In genomic region chr4:81503586-81503985, GRCh38 we compare ENCODE assay signal across 24 cellular contexts. TPM values are rescaled to one million over a fixed set of nuclear protein-coding genes. Genes with fewer than 3 reads are reported as not detected.
A peak's percentile ranks its signal among the peaks of the same experiment; 100 is the strongest.
DNase-seq lines count a peak whose midpoint lies in the region; FAIRE-seq and TF ChIP-seq lines count a peak whose summit lies in the region.
"Had no signal": no experiment of that assay in that cellular context is flagged by ENCODE, and none has a peak within 500 bp of the region (broad histone marks: within the 10 kb centered on the region; RNA-seq: fewer than 3 reads in every experiment).

No MANE protein-coding gene starts in this region.

- no peaks in the 10 kb centered on the region for H3K27me3 ChIP-seq in skeletal muscle tissue (ENCODE audit: control insufficient read depth in 3 of 3, insufficient read depth in 3 of 3, low read length in 3 of 3)
- H3K27me3 ChIP-seq in adrenal gland, result no peaks in the 10 kb centered on the region
- H3K27me3 ChIP-seq: left lung, transverse colon had no signal

- DNase-seq in D721Med (ENCODE audit: insufficient read length, low spot score) (no peak), NCI-H524 (lab: John Stamatoyannopoulos, UW) (peak; percentile 41 to 77), posterior vena cava (ENCODE audit: low spot score) (no peak), adrenal gland (no peak), GM10248 (ENCODE audit: extremely low spot score) (no peak), NCI-H2227 (lab: John Stamatoyannopoulos, UW; ENCODE audit: unreplicated experiment) (no peak)
- DNase-seq: ACHN; activated CD4-positive, alpha-beta T cell treated with anti-CD3 and anti-CD28 coated beads for 36 hours; activated gamma-delta T cell treated with Interleukin-2 at 50 U/mL for 16 hours; activated T-cell treated with anti-CD3 and anti-CD28 coated beads, Interleukin-2, amount 50 U/mL, for 1 hour; effector CD4-positive, alpha-beta T cell; GOT3; left lung; NCI-H774; nephron progenitor cell; SK-N-SH; transverse colon had no signal

- H3K4me3 ChIP-seq in skeletal muscle tissue (ENCODE audit: low read length in 3 of 3) (no peak overlapping the region), adrenal gland (no peak overlapping the region)
- H3K4me3 ChIP-seq: left lung, skin epidermis, transverse colon had no signal

- H3K27ac ChIP-seq in skeletal muscle tissue (ENCODE audit: low read depth, low read length) (peak overlapping the region; percentile 48), adrenal gland (peak overlapping the region in 1 of 5 donors; percentile 88)
- H3K27ac ChIP-seq: HL-60 had no signal

- no peaks in the 10 kb centered on the region for H3K9me3 ChIP-seq in skeletal muscle tissue (ENCODE audit: control insufficient read depth in 3 of 3, low read length in 3 of 3)
- H3K9me3 ChIP-seq in adrenal gland (replicated peaks in 1 of 3), result no peaks in the 10 kb centered on the region
- H3K9me3 ChIP-seq: left lung, SK-N-SH, transverse colon had no signal

- no peaks in the 10 kb centered on the region for H3K27me3 Mint-ChIP-seq in dendritic cell treated with granulocyte-macrophage colony-stimulating factor and Interleukin-4, amounts not matched to agents 40 ng/mL and 50 ng/mL, for 4 days
- H3K27me3 Mint-ChIP-seq: activated CD4-positive, alpha-beta T cell treated with anti-CD3 and anti-CD28 coated beads for 36 hours had no signal

- intact Hi-C loops in dendritic cell treated with granulocyte-macrophage colony-stimulating factor and Interleukin-4, amounts not matched to agents 40 ng/mL and 50 ng/mL, for 4 days (cut with micrococcal nuclease), result loop anchor here (10.0 kb wide), 1 partner anchor 131 kb away; no protein-coding TSS in a partner anchor
- intact Hi-C loops in posterior vena cava (cut with DNase I) (no loop called here), adrenal gland (cut with DNase I) (no loop called here)

- H3K9ac ChIP-seq in skeletal muscle tissue (ENCODE audit: low read depth in 1 of 3, low read length in 3 of 3), result no peak overlapping the region
- H3K9ac ChIP-seq: SK-N-SH had no signal

- peak; percentile 93 for FAIRE-seq in D721Med (lab: Jason Lieb, UNC)
- FAIRE-seq: islet of Langerhans had no signal

- no peaks in the 10 kb centered on the region for H3K9me3 Mint-ChIP-seq in dendritic cell treated with granulocyte-macrophage colony-stimulating factor and Interleukin-4, amounts not matched to agents 40 ng/mL and 50 ng/mL, for 4 days
- H3K9me3 Mint-ChIP-seq: nephron progenitor cell; T-helper 1 cell treated with Interleukin-12 subunit alpha and Interleukin-12 subunit beta and Interleukin-4 antibody, amounts not matched to agents 30 μg/mL and 1 μg/mL, for 36 hours had no signal

- H3K36me3 ChIP-seq in skeletal muscle tissue (ENCODE audit: control insufficient read depth in 3 of 3, insufficient read depth in 3 of 3, low read length in 3 of 3), result no peaks in the 10 kb centered on the region
- H3K36me3 ChIP-seq in adrenal gland (replicated peaks in 1 of 2), result no peaks in the 10 kb centered on the region
- H3K36me3 ChIP-seq: left lung, transverse colon had no signal

- 79 to 83% (median 81%) methylated on average over 4 of the region's 4 CpGs for WGBS in adrenal gland, 4 donors

- H3K4me1 Mint-ChIP-seq in dendritic cell treated with granulocyte-macrophage colony-stimulating factor and Interleukin-4, amounts not matched to agents 40 ng/mL and 50 ng/mL, for 4 days (ENCODE audit: low read depth), result peaks cover 60% of the 10 kb centered on the region

- H3K27ac Mint-ChIP-seq in dendritic cell treated with granulocyte-macrophage colony-stimulating factor and Interleukin-4, amounts not matched to agents 40 ng/mL and 50 ng/mL, for 4 days, result peak overlapping the region; percentile 97
- H3K27ac Mint-ChIP-seq: T-helper 1 cell treated with Interleukin-12 subunit alpha and Interleukin-12 subunit beta and Interleukin-4 antibody, amounts not matched to agents 30 μg/mL and 1 μg/mL, for 36 hours had no signal

- TF ChIP-seq POLR2A in adrenal gland (IDR thresholded peaks at IDR 0.05), result no peak

- CTCF ChIA-PET in GM10248 (lab: Yijun Ruan, JAX), result no interaction called here

- H3K36me3 Mint-ChIP-seq in dendritic cell treated with granulocyte-macrophage colony-stimulating factor and Interleukin-4, amounts not matched to agents 40 ng/mL and 50 ng/mL, for 4 days (ENCODE audit: low read depth), result no peaks in the 10 kb centered on the region

- POLR2A ChIA-PET in GM10248 (lab: Yijun Ruan, JAX), result no interaction called here

- no peak overlapping the region for H3K4me3 Mint-ChIP-seq in dendritic cell treated with granulocyte-macrophage colony-stimulating factor and Interleukin-4, amounts not matched to agents 40 ng/mL and 50 ng/mL, for 4 days
- H3K4me3 Mint-ChIP-seq: activated CD4-positive, alpha-beta T cell treated with anti-CD3 and anti-CD28 coated beads for 36 hours; nephron progenitor cell; T-helper 1 cell treated with Interleukin-12 subunit alpha and Interleukin-12 subunit beta and Interleukin-4 antibody, amounts not matched to agents 30 μg/mL and 1 μg/mL, for 36 hours had no signal

- peaks cover 0 to 3% (median 0%) of the 10 kb centered on the region in 3 donors for H3K4me1 ChIP-seq in skeletal muscle tissue (ENCODE audit: control insufficient read depth in 3 of 3, insufficient read depth in 3 of 3, low read length in 3 of 3)
- no peaks in the 10 kb centered on the region for H3K4me1 ChIP-seq in adrenal gland (replicated peaks in 1 of 2)

- TF ChIP-seq CTCF in D721Med (IDR thresholded peaks at IDR 0.05; ENCODE audit: insufficient read depth, missing control alignments), result no peak
- no peak for TF ChIP-seq CTCF in adrenal gland (IDR thresholded peaks at IDR 0.05)
- no peak for TF ChIP-seq CTCF in GM10248 (IDR thresholded peaks at IDR 0.05; ENCODE audit: control extremely low read depth, extremely low read depth, low read depth, missing control alignments)

RNA-seq across cellular contexts. Expression of gene RASGEF1B, which starts 31.9 kb away (rescaled TPM):
- 9.9 TPM for total RNA-seq in skeletal muscle tissue
- 10 to 100 TPM in 1 of 2 donors, 1 to 10 TPM in 1; 7.5 to 12.9 TPM for total RNA-seq in posterior vena cava
- 10 to 100 TPM in 4 of 8 donors, 1 to 10 TPM in 4; 6.3 to 27.2 (median 9.8) TPM for total RNA-seq in adrenal gland
- polyA plus RNA-seq in adrenal gland, result 10 to 100 TPM in 1 of 3 donors, 1 to 10 TPM in 2; 5.6 to 13.9 (median 7.1) TPM
- polyA plus RNA-seq: BJ, SK-N-SH had no signal

Comparison
In these comparisons a context has a peak if more than half of its experiments do, and no peak if none do; other contexts are left out.
1. DNase-seq: peak in NCI-H524 (2 of 2); none in D721Med (single experiment), posterior vena cava (single experiment), adrenal gland (0 of 7), GM10248 (single experiment) and NCI-H2227 (single experiment).